ENCODE assay signal across 8 cellular contexts in genomic region chr12:55940065-55940732, GRCh38. TPM values are rescaled to one million over a fixed set of nuclear protein-coding genes. Genes with fewer than 3 reads are reported as not detected.
DNase-seq lines count a peak whose midpoint lies in the region; ATAC-seq and TF ChIP-seq lines count a peak whose summit lies in the region.

No MANE protein-coding gene starts in this region.

- H2AFZ ChIP-seq in SU-DHL-6 (ENCODE audit: low read depth, low read length, severe bottlenecking) = peak overlapping the region; percentile 29

- intact Hi-C loops in left cardiac atrium (cut with DNase I) (no loop called here), psoas muscle (cut with DNase I) (loop anchor here (2.0 kb wide), 1 partner anchor 201 kb away; no protein-coding TSS in a partner anchor), aorta (cut with DNase I) (loop anchor here (2.0 to 10.0 kb wide), 3 partner anchors 198 to 285 kb away; partner anchors contain the start of gene GDF11 (in 1 of the 2))

- H3F3A ChIP-seq in SU-DHL-6 (ENCODE audit: insufficient read depth) = 0 out of 2 replicates have a peak, but pooled peaks cover 4% of the 10 kb centered on the region

- H3K79me2 ChIP-seq in SU-DHL-6 (ENCODE audit: insufficient read depth, low read length) = no peaks in the 10 kb centered on the region

- H3K9me2 ChIP-seq in SU-DHL-6 (replicated peaks; ENCODE audit: insufficient read depth, low read length) = no peaks in the 10 kb centered on the region

- H3K4me1 ChIP-seq in psoas muscle (no peaks in the 10 kb centered on the region), aorta (ENCODE audit: control insufficient read depth in 1 of 2, insufficient read depth in 2 of 2, low read length in 2 of 2) (no peaks in the 10 kb centered on the region)

- TF ChIP-seq CTCF in GM12874 (IDR thresholded peaks at IDR 0.05; ENCODE audit: insufficient read depth, low read depth, low read length) (peak; percentile 93), SU-DHL-6 (IDR thresholded peaks at IDR 0.05; ENCODE audit: insufficient read depth, low read length, poor library complexity, severe bottlenecking) (peak; percentile 88), psoas muscle (IDR thresholded peaks at IDR 0.05) (peak; percentile 83)

- H3K4me2 ChIP-seq in SU-DHL-6 (ENCODE audit: low read depth, low read length, poor library complexity, severe bottlenecking) = peak overlapping the region; percentile 22

- H3K4me3 ChIP-seq in SU-DHL-6 (ENCODE audit: insufficient read depth, low read length, poor library complexity, severe bottlenecking) (no peak overlapping the region), psoas muscle (peak overlapping the region; percentile 42), aorta (ENCODE audit: low read length in 2 of 2) (no peak overlapping the region)

- peak overlapping the region; percentile 19; the same call in 1 of the 2 replicates for H3K9ac ChIP-seq in SU-DHL-6 (ENCODE audit: low read length)

- H3K27ac ChIP-seq in SU-DHL-6 (ENCODE audit: low read depth, low read length) (peak overlapping the region; percentile 18; the same call in 1 of the 2 replicates), psoas muscle (no peak overlapping the region), aorta (ENCODE audit: low read depth in 1 of 2, low read length in 2 of 2) (peak overlapping the region in 1 of 2 donors; percentile 15)

- peak; percentile 71 for DNase-seq in NCI-H128 (lab: John Stamatoyannopoulos, UW; ENCODE audit: unreplicated experiment)
- peak; percentile 69 for DNase-seq in activated naive CD8-positive, alpha-beta T cell treated with anti-CD3 and anti-CD28 coated beads, Interleukin-2, amount 50 U/mL, for 16 hours (ENCODE audit: low read depth, low spot score)
- DNase-seq in left cardiac atrium = peak; percentile 86
- peak; percentile 82 to 88 for DNase-seq in psoas muscle
- DNase-seq in aorta = peak; percentile 88 to 91

- no peaks in the 10 kb centered on the region for H3K27me3 ChIP-seq in SU-DHL-6 (ENCODE audit: low read length)
- H3K27me3 ChIP-seq in psoas muscle (ENCODE audit: insufficient read depth in 3 of 3, low read length in 2 of 3) = peaks cover 0 to 5% (median 0%) of the 10 kb centered on the region in 3 donors
- H3K27me3 ChIP-seq in aorta (ENCODE audit: control insufficient read depth in 1 of 2, insufficient read depth in 2 of 2, low read length in 1 of 2) = no peaks in the 10 kb centered on the region

- H3K9me3 ChIP-seq in SU-DHL-6 (ENCODE audit: insufficient read depth, low read length) (no peaks in the 10 kb centered on the region), psoas muscle (no peaks in the 10 kb centered on the region), aorta (ENCODE audit: control insufficient read depth, low read length) (no peaks in the 10 kb centered on the region)

- no peaks in the 10 kb centered on the region for H4K20me1 ChIP-seq in SU-DHL-6 (ENCODE audit: low read depth, low read length)

- WGBS in psoas muscle, 3 donors = 9 to 16% (median 11%) methylated on average over 14 to 18 of the region's 18 CpGs
- WGBS in aorta, 2 donors = 11 to 13% methylated on average over 17 to 18 of the region's 18 CpGs

- peaks cover 11% of the 10 kb centered on the region; the same call in 1 of the 2 replicates for H3K36me3 ChIP-seq in SU-DHL-6 (ENCODE audit: low read length)
- H3K36me3 ChIP-seq in psoas muscle (ENCODE audit: insufficient read depth in 1 of 2, low read depth in 1 of 2) = no peaks in the 10 kb centered on the region
- H3K36me3 ChIP-seq in aorta (ENCODE audit: control insufficient read depth in 1 of 2, insufficient read depth in 2 of 2, low read length in 1 of 2) = peaks cover 2 to 6% of the 10 kb centered on the region in 2 donors

- ATAC-seq in HG02678 (IDR thresholded peaks at IDR 0.05; ENCODE audit: unreplicated experiment) (peak; percentile 95), left cardiac atrium (peak; percentile 95), psoas muscle (peak; percentile 97 to 99 (median 98)), aorta (ENCODE audit: low FRiP score) (peak; percentile 92)

RNA-seq across cellular contexts. Expression of gene DGKA, which starts 9.2 kb away (rescaled TPM):
- total RNA-seq in left cardiac atrium (10 to 100 TPM; 17.3 to 19.8 TPM), psoas muscle (1 to 10 TPM; 4.3 to 5.4 (median 4.9) TPM), aorta (10 to 100 TPM; 74.1 to 86.5 TPM)
- polyA plus RNA-seq in psoas muscle (1 to 10 TPM; 2.0 to 2.6 (median 2.0) TPM), aorta (10 to 100 TPM; 41.4 to 85.6 TPM)

RNA-seq across cellular contexts. Expression of gene PYM1, which starts 12.5 kb away (rescaled TPM):
- total RNA-seq in left cardiac atrium = 10 to 100 TPM; 16.0 to 21.2 TPM
- 10 to 100 TPM; 14.6 to 20.6 (median 18.0) TPM for total RNA-seq in psoas muscle
- polyA plus RNA-seq in psoas muscle = 10 to 100 TPM; 19.0 to 39.8 (median 26.1) TPM
- 10 to 100 TPM; 21.9 to 23.5 TPM for total RNA-seq in aorta
- polyA plus RNA-seq in aorta = 10 to 100 TPM; 28.9 to 40.2 TPM

RNA-seq across cellular contexts. Expression of gene PMEL, which starts 25.6 kb away (rescaled TPM):
- total RNA-seq in left cardiac atrium (under 1 TPM; 0.65 to 0.81 TPM), psoas muscle (under 1 TPM in 1 of 4 donors, not detected in 3; 0.37 TPM), aorta (1 to 10 TPM in 1 of 2 donors, under 1 TPM in 1; 0.93 to 2.0 TPM)
- polyA plus RNA-seq in psoas muscle (under 1 TPM; 0.14 to 0.23 (median 0.20) TPM), aorta (1 to 10 TPM in 1 of 2 donors, under 1 TPM in 1; 0.64 to 2.9 TPM)

RNA-seq across cellular contexts. Expression of gene CDK2, which starts 26.4 kb away (rescaled TPM):
- total RNA-seq in left cardiac atrium (10 to 100 TPM; 14.1 to 18.2 TPM), psoas muscle (10 to 100 TPM in 1 of 4 donors, 1 to 10 TPM in 3; 6.3 to 12.0 (median 7.9) TPM), aorta (10 to 100 TPM; 29.8 to 35.5 TPM)
- polyA plus RNA-seq in psoas muscle (10 to 100 TPM in 2 of 3 donors, 1 to 10 TPM in 1; 5.1 to 13.9 (median 10.2) TPM), aorta (10 to 100 TPM; 27.9 to 36.5 TPM)

RNA-seq across cellular contexts. Expression of gene RAB5B, which starts 33.7 kb away (rescaled TPM):
- 100 to 1,000 TPM; 105 to 114 TPM for total RNA-seq in left cardiac atrium
- total RNA-seq in psoas muscle = 100 to 1,000 TPM in 2 of 4 donors, 10 to 100 TPM in 2; 92.8 to 107 (median 103) TPM
- polyA plus RNA-seq in psoas muscle = 10 to 100 TPM; 36.8 to 83.6 (median 52.1) TPM
- 100 to 1,000 TPM; 115 to 126 TPM for total RNA-seq in aorta
- 10 to 100 TPM; 58.4 to 86.2 TPM for polyA plus RNA-seq in aorta

Comparison
In these comparisons a context has a peak if more than half of its experiments do, and no peak if none do; other contexts are left out.
1. intact Hi-C loops: an anchor here in psoas muscle (2.0 kb wide) and aorta (2.0 to 10.0 kb wide); none called in left cardiac atrium.